17 cellular contexts compared by ENCODE assay signal in genomic region chr1:1199141-1199960, GRCh38. TPM values are rescaled to one million over a fixed set of nuclear protein-coding genes. Genes with fewer than 3 reads are reported as not detected.
A peak's percentile ranks its signal among the peaks of the same experiment; 100 is the strongest.
DNase-seq lines count a peak whose midpoint lies in the region; ATAC-seq, FAIRE-seq and TF ChIP-seq lines count a peak whose summit lies in the region.
"Had no signal": no experiment of that assay in that cellular context is flagged by ENCODE, and none has a peak within 500 bp of the region (broad histone marks: within the 10 kb centered on the region; RNA-seq: fewer than 3 reads in every experiment).

No MANE protein-coding gene starts in this region.

- peak; percentile 8 for DNase-seq in activated CD4-positive, alpha-beta T cell treated with anti-CD3 and anti-CD28 coated beads for 1 hour
- DNase-seq in activated CD4-positive, alpha-beta T cell treated with anti-CD3 and anti-CD28 coated beads, Interleukin-2, amount 50 U/mL, for 1 hour, result no peak
- DNase-seq in H7 (peak; percentile 71), K562 (ENCODE audit: extremely low read depth in 1 of 4, low spot score in 3 of 4) (peak in 1 of 4 experiments; percentile 34), nucleus accumbens (lab: John Stamatoyannopoulos, UW) (no peak), DMS79 treated with DMSO at 0.1 percent for 48 hours (lab: John Stamatoyannopoulos, UW) (no peak)
- DNase-seq: erythroblast, NCI-H1694, SHP77, trophoblast cell had no signal

- peak overlapping the region in 1 of 2 experiments; percentile 67; a peak in 2 of 4 replicates for H3K9ac ChIP-seq in K562 (ENCODE audit: insufficient read depth in 1 of 2, low read depth in 2 of 2, low read length in 2 of 2)
- H3K9ac ChIP-seq: KMS-11 had no signal

- peaks cover 6% of the 10 kb centered on the region; the same call in 1 of the 2 replicates for H3K9me3 ChIP-seq in K562 (replicated peaks; ENCODE audit: control insufficient read depth, insufficient read depth, low read depth, low read length)
- H3K9me3 ChIP-seq: neutrophil had no signal

- no peaks in the 10 kb centered on the region for H3K9me1 ChIP-seq in K562 (ENCODE audit: control insufficient read depth, insufficient read depth, low read length)

- H3K36me3 Mint-ChIP-seq in nephron (ENCODE audit: low read depth), result peaks cover 4% of the 10 kb centered on the region

- no peak overlapping the region for H3K4me2 ChIP-seq in K562 (ENCODE audit: insufficient read depth, low read length)
- H3K4me2 ChIP-seq: KMS-11, smooth muscle cell had no signal

- H2AFZ ChIP-seq in K562 (ENCODE audit: low read depth, low read length), result no peak overlapping the region

- H3K9me3 Mint-ChIP-seq in nephron, result peaks cover 14% of the 10 kb centered on the region

- POLR2A ChIA-PET in K562 (lab: Yijun Ruan, JAX), result interaction anchor here (0.7 to 1.5 kb wide), 4 partner anchors 13 to 32 kb away, joined by 3 to 4 read pairs (median 4); partner anchors contain the start of genes B3GALT6 and SDF4

- TF ChIP-seq EP300 in K562 (IDR thresholded peaks at IDR 0.05; ENCODE audit: low read length), result no peak

- 60% methylated on average over 19 of the region's 22 CpGs for WGBS in K562 (ENCODE audit: insufficient coverage, low coverage, missing lambda C conversion rate)

- H3K4me3 ChIP-seq in H7 (ENCODE audit: insufficient read depth, low read depth, low read length), result no peak overlapping the region
- H3K4me3 ChIP-seq in K562, result no peak overlapping the region
- H3K4me3 ChIP-seq: smooth muscle cell had no signal

- H3K4me1 Mint-ChIP-seq in nephron, result no peaks in the 10 kb centered on the region

- no peak for TF ChIP-seq RAD21 in K562 (CRISPR knock-in tag; conservative IDR thresholded peaks at IDR 0.05 in 1 of 2, IDR thresholded peaks at IDR 0.05 in 1 of 2)

- intact Hi-C loops in K562 (cut with micrococcal nuclease), result no loop called here

- peaks cover 0 to 69% of the 10 kb centered on the region in 2 experiments; a peak in 4 of 5 replicates for H3K4me1 ChIP-seq in K562 (replicated peaks in 1 of 2; ENCODE audit: control insufficient read depth in 2 of 2, insufficient read depth in 2 of 2, low read length in 2 of 2)

- in situ Hi-C loops in K562 (cut with MboI), result no loop called here

- H3K27me3 ChIP-seq in H7 (ENCODE audit: control insufficient read depth, insufficient read depth, low read length), result peaks cover 2% of the 10 kb centered on the region; the same call in 1 of the 2 replicates
- no peaks in the 10 kb centered on the region; a peak in 1 of 5 replicates for H3K27me3 ChIP-seq in K562 (ENCODE audit: control insufficient read depth in 2 of 2, insufficient read depth in 2 of 2, low read length in 2 of 2)

- H3K36me3 ChIP-seq in H7 (replicated peaks; ENCODE audit: control insufficient read depth, insufficient read depth, low read length), result no peaks in the 10 kb centered on the region
- H3K36me3 ChIP-seq in K562 (ENCODE audit: control insufficient read depth, insufficient read depth, low read length), result no peaks in the 10 kb centered on the region
- H3K36me3 ChIP-seq: neutrophil had no signal

- TF ChIP-seq POLR2A in K562 (conservative IDR thresholded peaks at IDR 0.05), result no peak

- FAIRE-seq in K562 (lab: Jason Lieb, UNC), result no peak
- FAIRE-seq: A204.1 had no signal

- no peak overlapping the region for H3K27ac Mint-ChIP-seq in nephron

- peaks cover 3% of the 10 kb centered on the region for H3K27me3 Mint-ChIP-seq in nephron (ENCODE audit: low read depth)

- H3K4me3 Mint-ChIP-seq in nephron, result peak overlapping the region; percentile 35 to 59 (median 39)

- no TSS peak for BruUV-seq in K562 (replicated peaks; lab: Mats Ljungman, UMichigan)

- H4K20me1 ChIP-seq in K562 (replicated peaks; ENCODE audit: control insufficient read depth, insufficient read depth, low read length), result no peaks in the 10 kb centered on the region

- no peak for TF ChIP-seq CTCF in K562 (IDR thresholded peaks at IDR 0.05 in 2 of 3, conservative IDR thresholded peaks at IDR 0.05 in 1 of 3; ENCODE audit: insufficient read depth in 2 of 3, low read depth in 1 of 3, low read length in 3 of 3)
- no peak for TF ChIP-seq CTCF in nephron (IDR thresholded peaks at IDR 0.05; ENCODE audit: unreplicated experiment in 3 of 3)

- no peaks in the 10 kb centered on the region for H3K79me2 ChIP-seq in K562 (ENCODE audit: control insufficient read depth, insufficient read depth, low read length)

- CTCF ChIA-PET in K562 (lab: Yijun Ruan, JAX; ENCODE audit: low intra/inter-chr PET ratio), result no interaction called here

- no peak overlapping the region for H3K27ac ChIP-seq in K562 (ENCODE audit: extremely low read depth, low read depth, low read length)
- H3K27ac ChIP-seq: KMS-11, neutrophil, VCaP had no signal

- ATAC-seq in K562 (no peak), GM21825 (IDR thresholded peaks at IDR 0.05; ENCODE audit: unreplicated experiment) (no peak)

RNA-seq across cellular contexts. Expression of gene TNFRSF18, which starts 7.0 kb away (rescaled TPM):
- total RNA-seq in H7 (2014; rRNA removed; shearing (Covaris generic)), result not detected in 2 replicates
- total RNA-seq in K562 (2011; cell fraction: chromatin; rRNA removed; ENCODE audit: low replicate concordance), result not detected in 2 replicates
- total RNA-seq in K562 (2011; cell fraction: nucleolus; rRNA removed), result 0.50 TPM in 1 of 2 replicates, not detected in the other
- not detected in 2 replicates for total RNA-seq in K562 (2011; cell fraction: nucleoplasm; rRNA removed)
- not detected in 2 replicates for total RNA-seq in K562 (2014; rRNA removed)
- total RNA-seq in K562 (2014; rRNA removed; fragmentation: Illumina TruSeq; extraction: Trizol), result not detected in 2 replicates
- not detected in 2 replicates for total RNA-seq in K562 (2015; rRNA removed; fragmentation: Illumina TruSeq; extraction: Trizol)
- 0.27 TPM in 1 of 2 replicates, not detected in the other for total RNA-seq in K562 (2021)
- polyA plus RNA-seq in K562 (2011; rRNA removed), result not detected in 2 replicates
- polyA plus RNA-seq in K562 (2011; cell fraction: cytosol; rRNA removed), result not detected in 2 replicates
- 0.25 and 0.26 TPM in 2 replicates for polyA plus RNA-seq in K562 (2011; cell fraction: nucleus; rRNA removed)
- 0.19 TPM in 1 of 2 replicates, not detected in the other for polyA plus RNA-seq in K562 (2012)
- polyA plus RNA-seq in K562 (2014; fragmentation: Illumina TruSeq; extraction: Trizol), result not detected in 2 replicates
- polyA plus RNA-seq in K562 (2014; fragmentation: Nextera tagmentation; extraction: Ambion mirVana), result not detected
- polyA plus RNA-seq in K562 (2014; rRNA removed), result 0.24 TPM in 1 of 2 replicates, not detected in the other
- polyA minus RNA-seq in K562 (2011; rRNA and poly(A)+ RNA removed), result not detected in 2 replicates
- polyA minus RNA-seq in K562 (2011; cell fraction: cytosol; rRNA and poly(A)+ RNA removed), result not detected in 2 replicates
- not detected in 2 replicates for polyA minus RNA-seq in K562 (2011; cell fraction: nucleus; rRNA and poly(A)+ RNA removed)

RNA-seq across cellular contexts. Expression of gene TNFRSF4, which starts 14.6 kb away (rescaled TPM):
- total RNA-seq in H7 (2014; rRNA removed; shearing (Covaris generic)), result 0.07 and 0.89 TPM in 2 replicates
- 0.44 TPM in 1 of 2 replicates, not detected in the other for total RNA-seq in K562 (2011; cell fraction: chromatin; rRNA removed; ENCODE audit: low replicate concordance)
- total RNA-seq in K562 (2011; cell fraction: nucleolus; rRNA removed), result 0.66 and 1.7 TPM in 2 replicates
- not detected in 2 replicates for total RNA-seq in K562 (2011; cell fraction: nucleoplasm; rRNA removed)
- total RNA-seq in K562 (2014; rRNA removed), result 0.23 TPM in 1 of 2 replicates, not detected in the other
- not detected in 2 replicates for total RNA-seq in K562 (2014; rRNA removed; fragmentation: Illumina TruSeq; extraction: Trizol)
- 0.07 TPM in 1 of 2 replicates, not detected in the other for total RNA-seq in K562 (2015; rRNA removed; fragmentation: Illumina TruSeq; extraction: Trizol)
- 0.44 and 0.47 TPM in 2 replicates for total RNA-seq in K562 (2021)
- 0.08 TPM in 1 of 2 replicates, not detected in the other for polyA plus RNA-seq in K562 (2011; rRNA removed)
- polyA plus RNA-seq in K562 (2011; cell fraction: cytosol; rRNA removed), result 0.19 and 0.39 TPM in 2 replicates
- polyA plus RNA-seq in K562 (2011; cell fraction: nucleus; rRNA removed), result 0.74 and 1.3 TPM in 2 replicates
- 0.65 TPM in 1 of 2 replicates, not detected in the other for polyA plus RNA-seq in K562 (2012)
- not detected in 2 replicates for polyA plus RNA-seq in K562 (2014; fragmentation: Illumina TruSeq; extraction: Trizol)
- polyA plus RNA-seq in K562 (2014; fragmentation: Nextera tagmentation; extraction: Ambion mirVana), result not detected
- polyA plus RNA-seq in K562 (2014; rRNA removed), result 0.16 TPM in 1 of 2 replicates, not detected in the other
- not detected in 2 replicates for polyA minus RNA-seq in K562 (2011; rRNA and poly(A)+ RNA removed)
- polyA minus RNA-seq in K562 (2011; cell fraction: cytosol; rRNA and poly(A)+ RNA removed), result not detected in 2 replicates
- 0.22 and 0.27 TPM in 2 replicates for polyA minus RNA-seq in K562 (2011; cell fraction: nucleus; rRNA and poly(A)+ RNA removed)
- total RNA-seq: smooth muscle cell had no signal
- polyA plus RNA-seq: smooth muscle cell had no signal

RNA-seq across cellular contexts. Expression of gene TTLL10, which starts 25.7 kb away (rescaled TPM):
- not detected in 2 replicates for total RNA-seq in H7 (2014; rRNA removed; shearing (Covaris generic))
- total RNA-seq in K562 (2011; cell fraction: chromatin; rRNA removed; ENCODE audit: low replicate concordance), result 0.21 TPM in 1 of 2 replicates, not detected in the other
- 0.17 TPM in 1 of 2 replicates, not detected in the other for total RNA-seq in K562 (2011; cell fraction: nucleolus; rRNA removed)
- total RNA-seq in K562 (2011; cell fraction: nucleoplasm; rRNA removed), result not detected in 2 replicates
- total RNA-seq in K562 (2014; rRNA removed), result not detected in 2 replicates
- total RNA-seq in K562 (2014; rRNA removed; fragmentation: Illumina TruSeq; extraction: Trizol), result not detected in 2 replicates
- total RNA-seq in K562 (2015; rRNA removed; fragmentation: Illumina TruSeq; extraction: Trizol), result not detected in 2 replicates
- not detected in 2 replicates for total RNA-seq in K562 (2021)
- not detected in 2 replicates for polyA plus RNA-seq in K562 (2011; rRNA removed)
- 0.06 TPM in 1 of 2 replicates, not detected in the other for polyA plus RNA-seq in K562 (2011; cell fraction: cytosol; rRNA removed)
- polyA plus RNA-seq in K562 (2011; cell fraction: nucleus; rRNA removed), result 0.07 and 0.38 TPM in 2 replicates
- polyA plus RNA-seq in K562 (2012), result 0.10 TPM in 1 of 2 replicates, not detected in the other
- polyA plus RNA-seq in K562 (2014; fragmentation: Illumina TruSeq; extraction: Trizol), result not detected in 2 replicates
- not detected for polyA plus RNA-seq in K562 (2014; fragmentation: Nextera tagmentation; extraction: Ambion mirVana)
- not detected in 2 replicates for polyA plus RNA-seq in K562 (2014; rRNA removed)
- polyA minus RNA-seq in K562 (2011; rRNA and poly(A)+ RNA removed), result not detected in 2 replicates
- polyA minus RNA-seq in K562 (2011; cell fraction: cytosol; rRNA and poly(A)+ RNA removed), result not detected in 2 replicates
- 0.13 TPM in 1 of 2 replicates, not detected in the other for polyA minus RNA-seq in K562 (2011; cell fraction: nucleus; rRNA and poly(A)+ RNA removed)
- total RNA-seq: smooth muscle cell had no signal
- polyA plus RNA-seq: smooth muscle cell had no signal

RNA-seq across cellular contexts. Expression of gene SDF4, which starts 32.5 kb away (rescaled TPM):
- 102 and 127 TPM in 2 replicates for total RNA-seq in H7 (2014; rRNA removed; shearing (Covaris generic))
- total RNA-seq in K562 (2011; cell fraction: chromatin; rRNA removed; ENCODE audit: low replicate concordance), result 114 and 239 TPM in 2 replicates
- total RNA-seq in K562 (2011; cell fraction: nucleolus; rRNA removed), result 360 and 385 TPM in 2 replicates
- 146 and 213 TPM in 2 replicates for total RNA-seq in K562 (2011; cell fraction: nucleoplasm; rRNA removed)
- 82.6 and 118 TPM in 2 replicates for total RNA-seq in K562 (2014; rRNA removed)
- 18.1 and 30.3 TPM in 2 replicates for total RNA-seq in K562 (2014; rRNA removed; fragmentation: Illumina TruSeq; extraction: Trizol)
- total RNA-seq in K562 (2015; rRNA removed; fragmentation: Illumina TruSeq; extraction: Trizol), result 62.2 and 65.2 TPM in 2 replicates
- 152 and 160 TPM in 2 replicates for total RNA-seq in K562 (2021)
- 43.8 and 77.2 TPM in 2 replicates for polyA plus RNA-seq in K562 (2011; rRNA removed)
- 44.3 and 73.9 TPM in 2 replicates for polyA plus RNA-seq in K562 (2011; cell fraction: cytosol; rRNA removed)
- 122 and 161 TPM in 2 replicates for polyA plus RNA-seq in K562 (2011; cell fraction: nucleus; rRNA removed)
- polyA plus RNA-seq in K562 (2012), result 112 and 208 TPM in 2 replicates
- 66.0 and 88.1 TPM in 2 replicates for polyA plus RNA-seq in K562 (2014; fragmentation: Illumina TruSeq; extraction: Trizol)
- 1 to 10 TPM in 1 of 2 experiments, under 1 TPM in 1; 0.35 to 4.9 TPM for polyA plus RNA-seq in K562 (2014; fragmentation: Nextera tagmentation; extraction: Ambion mirVana)
- polyA plus RNA-seq in K562 (2014; rRNA removed), result 93.4 and 101 TPM in 2 replicates
- 59.1 and 63.4 TPM in 2 replicates for polyA minus RNA-seq in K562 (2011; rRNA and poly(A)+ RNA removed)
- polyA minus RNA-seq in K562 (2011; cell fraction: cytosol; rRNA and poly(A)+ RNA removed), result 37.0 and 61.3 TPM in 2 replicates
- 48.9 and 83.4 TPM in 2 replicates for polyA minus RNA-seq in K562 (2011; cell fraction: nucleus; rRNA and poly(A)+ RNA removed)

RNA-seq across cellular contexts. Expression of gene B3GALT6, which starts 32.7 kb away (rescaled TPM):
- 40.3 and 47.2 TPM in 2 replicates for total RNA-seq in H7 (2014; rRNA removed; shearing (Covaris generic))
- 17.5 and 35.5 TPM in 2 replicates for total RNA-seq in K562 (2011; cell fraction: chromatin; rRNA removed; ENCODE audit: low replicate concordance)
- 36.8 and 43.7 TPM in 2 replicates for total RNA-seq in K562 (2011; cell fraction: nucleolus; rRNA removed)
- total RNA-seq in K562 (2011; cell fraction: nucleoplasm; rRNA removed), result 21.1 and 24.3 TPM in 2 replicates
- total RNA-seq in K562 (2014; rRNA removed) (29.8 and 33.0 TPM in 2 replicates), K562 (2014; rRNA removed; fragmentation: Illumina TruSeq; extraction: Trizol) (6.8 and 9.0 TPM in 2 replicates), K562 (2015; rRNA removed; fragmentation: Illumina TruSeq; extraction: Trizol) (12.8 and 13.9 TPM in 2 replicates), K562 (2021) (27.9 and 28.1 TPM in 2 replicates)
- polyA plus RNA-seq in K562 (2011; rRNA removed) (5.6 and 7.8 TPM in 2 replicates), K562 (2014; fragmentation: Illumina TruSeq; extraction: Trizol) (8.4 and 9.9 TPM in 2 replicates), K562 (2014; fragmentation: Nextera tagmentation; extraction: Ambion mirVana) (1 to 10 TPM in 1 of 2 experiments, under 1 TPM in 1; 0.68 to 1.0 TPM), K562 (2014; rRNA removed) (15.8 and 17.2 TPM in 2 replicates)
- 10.2 and 34.2 TPM in 2 replicates for polyA plus RNA-seq in K562 (2011; cell fraction: cytosol; rRNA removed)
- polyA plus RNA-seq in K562 (2011; cell fraction: nucleus; rRNA removed), result 7.7 and 12.7 TPM in 2 replicates
- 13.9 and 16.7 TPM in 2 replicates for polyA plus RNA-seq in K562 (2012)
- polyA minus RNA-seq in K562 (2011; rRNA and poly(A)+ RNA removed), result 6.9 and 10.1 TPM in 2 replicates
- polyA minus RNA-seq in K562 (2011; cell fraction: cytosol; rRNA and poly(A)+ RNA removed), result 9.6 and 12.9 TPM in 2 replicates
- 23.0 and 24.2 TPM in 2 replicates for polyA minus RNA-seq in K562 (2011; cell fraction: nucleus; rRNA and poly(A)+ RNA removed)

Comparison
In these comparisons a context has a peak if more than half of its experiments do, and no peak if none do; other contexts are left out.
1. DNase-seq: peak in activated CD4-positive, alpha-beta T cell treated with anti-CD3 and anti-CD28 coated beads for 1 hour (single experiment) and H7 (single experiment); none in activated CD4-positive, alpha-beta T cell treated with anti-CD3 and anti-CD28 coated beads, Interleukin-2, amount 50 U/mL, for 1 hour (single experiment), nucleus accumbens (0 of 56) and DMS79 treated with DMSO at 0.1 percent for 48 hours (single experiment).